8 cellular contexts compared by ENCODE assay signal in the genomic region with DNA sequence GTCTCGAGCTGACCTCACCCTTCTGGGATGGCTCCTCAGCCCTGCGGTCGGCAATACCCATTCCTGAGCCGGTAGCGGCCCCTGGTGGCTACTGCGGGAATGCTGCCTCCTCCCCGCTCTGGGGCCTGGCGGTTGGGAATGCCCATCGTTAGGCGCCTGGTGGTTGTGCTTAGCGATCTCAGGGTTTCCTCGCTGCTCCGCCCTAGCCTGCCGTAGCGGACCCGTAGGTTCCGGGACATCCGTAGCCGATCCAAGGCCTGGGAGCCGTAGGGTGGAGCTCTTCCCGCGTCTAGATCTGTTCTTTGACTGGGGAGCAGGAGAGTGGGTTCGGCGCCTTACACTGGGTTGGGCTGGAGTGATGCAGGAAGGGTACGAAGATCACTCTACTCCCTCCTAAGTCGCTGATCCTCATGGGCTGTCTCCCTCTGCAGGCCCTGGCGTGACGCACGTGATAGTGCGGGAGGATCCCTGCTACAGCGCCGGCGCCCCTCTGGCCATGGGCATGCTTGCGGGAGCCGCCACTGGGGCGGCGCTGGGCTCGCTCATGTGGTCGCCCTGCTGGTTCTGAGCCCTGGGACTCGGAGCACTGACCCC. TPM values are rescaled to one million over a fixed set of nuclear protein-coding genes. Genes with fewer than 3 reads are reported as not detected.
DNase-seq lines count a peak whose midpoint lies in the region; ATAC-seq and TF ChIP-seq lines count a peak whose summit lies in the region.

No MANE protein-coding gene starts in this region.

- H3F3A ChIP-seq in SU-DHL-6 (ENCODE audit: insufficient read depth), result no peaks in the 10 kb centered on the region

- H3K36me3 Mint-ChIP-seq in CD14-positive monocyte, result peaks cover 0 to 4% of the 10 kb centered on the region in 2 donors
- no peaks in the 10 kb centered on the region for H3K36me3 Mint-ChIP-seq in activated naive CD8-positive, alpha-beta T cell treated with anti-CD3 and anti-CD28 coated beads, Interleukin-2, amount 10 ng/mL, durations not matched to agents 7 days and 5 days

- no peaks in the 10 kb centered on the region for H3K36me3 ChIP-seq in MG63
- no peaks in the 10 kb centered on the region for H3K36me3 ChIP-seq in SU-DHL-6 (ENCODE audit: low read length)
- no peaks in the 10 kb centered on the region for H3K36me3 ChIP-seq in cardiac muscle cell
- no peaks in the 10 kb centered on the region for H3K36me3 ChIP-seq in parathyroid adenoma (ENCODE audit: control insufficient read depth, insufficient read depth, low read length)
- H3K36me3 ChIP-seq in thymus (ENCODE audit: control insufficient read depth, insufficient read depth), result no peaks in the 10 kb centered on the region

- TF ChIP-seq CTCF in CD14-positive monocyte (IDR thresholded peaks at IDR 0.05), result peak; percentile 98
- TF ChIP-seq CTCF in SU-DHL-6 (IDR thresholded peaks at IDR 0.05; ENCODE audit: insufficient read depth, low read length, poor library complexity, severe bottlenecking), result peak; percentile 94
- peak; percentile 97 for TF ChIP-seq CTCF in cardiac muscle cell (IDR thresholded peaks at IDR 0.05; ENCODE audit: low read depth, low read length)
- peak; percentile 76 for TF ChIP-seq CTCF in parathyroid adenoma (IDR thresholded peaks at IDR 0.05)

- H3K79me2 ChIP-seq in SU-DHL-6 (ENCODE audit: insufficient read depth, low read length) (no peaks in the 10 kb centered on the region), parathyroid adenoma (no peaks in the 10 kb centered on the region)

- no peaks in the 10 kb centered on the region for H4K20me1 ChIP-seq in SU-DHL-6 (ENCODE audit: low read depth, low read length)

- no peaks in the 10 kb centered on the region for H3K9me2 ChIP-seq in SU-DHL-6 (replicated peaks; ENCODE audit: insufficient read depth, low read length)

- POLR2A ChIA-PET in activated naive CD8-positive, alpha-beta T cell treated with anti-CD3 and anti-CD28 coated beads, Interleukin-2, amount 10 ng/mL, durations not matched to agents 7 days and 5 days (lab: Charles Lee), result interaction anchor here (0.6 to 1.8 kb wide), 3 partner anchors 35 to 310 kb away, joined by 4 to 5 read pairs (median 4); no protein-coding TSS in a partner anchor

- DNase-seq in CD14-positive monocyte (ENCODE audit: low spot score), result peak; percentile 84
- peak; percentile 83 for DNase-seq in MG63
- peak; percentile 88 for DNase-seq in activated naive CD8-positive, alpha-beta T cell treated with anti-CD3 and anti-CD28 coated beads, Interleukin-2, amount 10 ng/mL, durations not matched to agents 7 days and 5 days
- peak; percentile 90 to 92 for DNase-seq in cardiac muscle cell (ENCODE audit: low read depth in 1 of 2, low spot score in 1 of 2)

- peak overlapping the region; percentile 20; the same call in 1 of the 2 replicates for H3K9ac ChIP-seq in SU-DHL-6 (ENCODE audit: low read length)
- H3K9ac ChIP-seq in parathyroid adenoma, result no peak overlapping the region

- H3K4me1 Mint-ChIP-seq in CD14-positive monocyte, result peaks cover 31% of the 10 kb centered on the region
- peaks cover 6% of the 10 kb centered on the region for H3K4me1 Mint-ChIP-seq in activated naive CD8-positive, alpha-beta T cell treated with anti-CD3 and anti-CD28 coated beads, Interleukin-2, amount 10 ng/mL, durations not matched to agents 7 days and 5 days

- H3K9me3 ChIP-seq in MG63 (no peaks in the 10 kb centered on the region), SU-DHL-6 (ENCODE audit: insufficient read depth, low read length) (no peaks in the 10 kb centered on the region), cardiac muscle cell (ENCODE audit: low read depth) (no peaks in the 10 kb centered on the region), parathyroid adenoma (ENCODE audit: control insufficient read depth, low read length) (no peaks in the 10 kb centered on the region), thymus (ENCODE audit: control insufficient read depth) (no peaks in the 10 kb centered on the region)

- ATAC-seq in GM21423 (IDR thresholded peaks at IDR 0.05; ENCODE audit: unreplicated experiment), result peak; percentile 68
- peak; percentile 79 for ATAC-seq in activated naive CD8-positive, alpha-beta T cell treated with anti-CD3 and anti-CD28 coated beads, Interleukin-2, amount 10 ng/mL, durations not matched to agents 7 days and 5 days (ENCODE audit: low read depth)

- intact Hi-C loops in CD14-positive monocyte (cut with micrococcal nuclease), result loop anchor here (1.0 to 5.0 kb wide), 3 partner anchors 257 to 309 kb away; no protein-coding TSS in a partner anchor

- H3K27me3 ChIP-seq in MG63 (no peaks in the 10 kb centered on the region), SU-DHL-6 (ENCODE audit: low read length) (no peaks in the 10 kb centered on the region), cardiac muscle cell (no peaks in the 10 kb centered on the region), parathyroid adenoma (ENCODE audit: control insufficient read depth, insufficient read depth, low read length) (no peaks in the 10 kb centered on the region), thymus (ENCODE audit: control insufficient read depth, insufficient read depth) (peaks cover 2% of the 10 kb centered on the region)

- no peaks in the 10 kb centered on the region for H3K9me3 Mint-ChIP-seq in CD14-positive monocyte
- no peaks in the 10 kb centered on the region for H3K9me3 Mint-ChIP-seq in activated naive CD8-positive, alpha-beta T cell treated with anti-CD3 and anti-CD28 coated beads, Interleukin-2, amount 10 ng/mL, durations not matched to agents 7 days and 5 days

- H3K27ac Mint-ChIP-seq in CD14-positive monocyte, result no peak overlapping the region
- H3K27ac Mint-ChIP-seq in activated naive CD8-positive, alpha-beta T cell treated with anti-CD3 and anti-CD28 coated beads, Interleukin-2, amount 10 ng/mL, durations not matched to agents 7 days and 5 days, result no peak overlapping the region

- no peaks in the 10 kb centered on the region for H3K4me1 ChIP-seq in cardiac muscle cell (ENCODE audit: low read depth)
- H3K4me1 ChIP-seq in parathyroid adenoma, result no peaks in the 10 kb centered on the region
- H3K4me1 ChIP-seq in thymus (ENCODE audit: control insufficient read depth, insufficient read depth, low read length), result peaks cover 3% of the 10 kb centered on the region

- H3K4me2 ChIP-seq in SU-DHL-6 (ENCODE audit: low read depth, low read length, poor library complexity, severe bottlenecking) (peak overlapping the region; percentile 35), parathyroid adenoma (ENCODE audit: low read length) (no peak overlapping the region)

- no peak overlapping the region for H3K4me3 ChIP-seq in MG63
- no peak overlapping the region for H3K4me3 ChIP-seq in SU-DHL-6 (ENCODE audit: insufficient read depth, low read length, poor library complexity, severe bottlenecking)
- H3K4me3 ChIP-seq in cardiac muscle cell, result no peak overlapping the region
- no peak overlapping the region for H3K4me3 ChIP-seq in parathyroid adenoma (ENCODE audit: low read depth, low read length)
- H3K4me3 ChIP-seq in thymus (ENCODE audit: low read length), result peak overlapping the region; percentile 30

- peaks cover 17 to 24% (median 18%) of the 10 kb centered on the region in 3 donors for H3K27me3 Mint-ChIP-seq in CD14-positive monocyte (ENCODE audit: low read depth in 3 of 3)
- H3K27me3 Mint-ChIP-seq in activated naive CD8-positive, alpha-beta T cell treated with anti-CD3 and anti-CD28 coated beads, Interleukin-2, amount 10 ng/mL, durations not matched to agents 7 days and 5 days, result no peaks in the 10 kb centered on the region

- H3K27ac ChIP-seq in SU-DHL-6 (ENCODE audit: low read depth, low read length) (no peak overlapping the region), cardiac muscle cell (no peak overlapping the region), parathyroid adenoma (no peak overlapping the region), thymus (ENCODE audit: low read depth) (no peak overlapping the region)

- peak overlapping the region; percentile 64 to 85 for H3K4me3 Mint-ChIP-seq in CD14-positive monocyte
- H3K4me3 Mint-ChIP-seq in activated naive CD8-positive, alpha-beta T cell treated with anti-CD3 and anti-CD28 coated beads, Interleukin-2, amount 10 ng/mL, durations not matched to agents 7 days and 5 days, result peak overlapping the region; percentile 50

- 6% methylated on average over 40 of the region's 40 CpGs for WGBS in thymus

- H2AFZ ChIP-seq in SU-DHL-6 (ENCODE audit: low read depth, low read length, severe bottlenecking), result peak overlapping the region; percentile 48
- H2AFZ ChIP-seq in parathyroid adenoma, result peak overlapping the region; percentile 89

RNA-seq across cellular contexts. Expression of gene PLEKHB1, which starts 14.8 kb away (rescaled TPM):
- polyA plus RNA-seq in CD14-positive monocyte (under 1 TPM; 0.25 to 0.88 TPM), cardiac muscle cell (21.8 and 23.5 TPM in 2 replicates), thymus (6.1 TPM)
- not detected in 2 replicates for total RNA-seq in MG63 (2014; rRNA removed; shearing (Covaris generic); ENCODE audit: low replicate concordance)
- total RNA-seq in activated naive CD8-positive, alpha-beta T cell treated with anti-CD3 and anti-CD28 coated beads, Interleukin-2, amount 10 ng/mL, durations not matched to agents 7 days and 5 days, result 10 to 100 TPM; 23.6 to 32.8 TPM
- total RNA-seq in cardiac muscle cell, result 32.8 and 33.5 TPM in 2 replicates

Comparison
In these comparisons a context has a peak if more than half of its experiments do, and no peak if none do; other contexts are left out.
1. RNA of gene PLEKHB1, which starts 14.8 kb away (total RNA-seq): 32.8 to 33.5 TPM in cardiac muscle cell and 23.6 to 32.8 TPM in activated naive CD8-positive, alpha-beta T cell treated with anti-CD3 and anti-CD28 coated beads, Interleukin-2, amount 10 ng/mL, durations not matched to agents 7 days and 5 days; not detected in MG63; every median in the first group is over 10 times any median in the second.
2. Peak in every context shown above with its lines, with median percentiles within 50 percentile points of each other: DNase-seq and CTCF ChIP-seq.